ENCODE assay signal across 28 cellular contexts in genomic region chr18:72859088-72859487, GRCh38. TPM values are rescaled to one million over a fixed set of nuclear protein-coding genes. Genes with fewer than 3 reads are reported as not detected.
"Had no signal": no experiment of that assay in that cellular context is flagged by ENCODE, and none has a peak within 500 bp of the region (broad histone marks: within the 10 kb centered on the region; RNA-seq: fewer than 3 reads in every experiment).

No MANE protein-coding gene starts in this region.

- FAIRE-seq: islet of Langerhans, keratinocyte, kidney had no signal

- H3K9me3 ChIP-seq: left ventricle myocardium inferior, lower lobe of right lung, mucosa of descending colon had no signal

- H3K79me2 ChIP-seq: hepatocyte had no signal

- ATAC-seq: left cardiac atrium, left colon, left lobe of liver, left lung, left ventricle myocardium superior, lower lobe of right lung, mucosa of descending colon had no signal

- H3K4me3 ChIP-seq: hepatocyte, left lung, left ventricle myocardium inferior, lower lobe of right lung, lung, mucosa of descending colon had no signal

- DNase-seq: hippocampal formation, hypothalamus, immature natural killer cell, islet precursor cell, kidney, kidney glomerular epithelial cell, left cardiac atrium, left colon, left lung, left ventricle myocardium inferior, left ventricle myocardium superior, lower lobe of right lung, mammary epithelial cell, mesenchymal stem cell, mesendoderm, midbrain, mucosa of descending colon, naive B cell had no signal

- H3K36me3 ChIP-seq: left lung, left ventricle myocardium inferior, lower lobe of right lung had no signal

- H2AFZ ChIP-seq: hepatocyte had no signal

- H3K4me1 ChIP-seq: left lung, left ventricle myocardium inferior, lower lobe of right lung had no signal

- H3K27ac ChIP-seq: hepatocyte, left lung, left ventricle myocardium inferior, lower lobe of right lung had no signal

- H3K4me2 ChIP-seq: hepatocyte had no signal

- H3K27me3 ChIP-seq: left lung had no signal

RNA-seq across cellular contexts. Expression of gene NETO1, which starts 8.7 kb away (rescaled TPM):
- total RNA-seq: hepatocyte, left colon, left lobe of liver, left lung, left ventricle myocardium inferior, left ventricle myocardium superior, liver, lower lobe of right lung, lung, lung microvascular endothelial cell, mesothelial cell of epicardium, mucosa of descending colon, mucosa of gallbladder, myocyte had no signal
- polyA plus RNA-seq: hepatocyte, immature natural killer cell, liver had no signal
